31 cellular contexts compared by ENCODE assay signal in genomic region chr1:39422604-39423003, GRCh38.
DNase-seq lines count a peak whose midpoint lies in the region; ATAC-seq, FAIRE-seq and TF ChIP-seq lines count a peak whose summit lies in the region.
"Had no signal": no experiment of that assay in that cellular context is flagged by ENCODE, and none has a peak within 500 bp of the region (broad histone marks: within the 10 kb centered on the region; RNA-seq: fewer than 3 reads in every experiment).

No MANE protein-coding gene starts in this region.

- H3K4me1 Mint-ChIP-seq in activated T-cell treated with anti-CD3 and anti-CD28 coated beads, Interleukin-2, amount 50 U/mL, for 4 hours (ENCODE audit: low read depth) = peaks cover 14% of the 10 kb centered on the region
- peaks cover 2 to 9% (median 6%) of the 10 kb centered on the region in 3 donors for H3K4me1 Mint-ChIP-seq in IgD-negative memory B cell
- peaks cover 36% of the 10 kb centered on the region for H3K4me1 Mint-ChIP-seq in activated T-helper 17 cell treated with anti-CD3 and anti-CD28 coated beads, Interleukin-2, amount 50 U/mL, for 72 hours

- peaks cover 32 to 77% of the 10 kb centered on the region in 2 donors for H3K4me1 ChIP-seq in thoracic aorta (ENCODE audit: control insufficient read depth in 1 of 2, low read depth in 2 of 2)
- H3K4me1 ChIP-seq: BE2C, Peyer's patch had no signal

- H3K36me3 Mint-ChIP-seq in activated T-cell treated with anti-CD3 and anti-CD28 coated beads, Interleukin-2, amount 50 U/mL, for 4 hours (ENCODE audit: insufficient read depth) = peaks cover 43% of the 10 kb centered on the region
- peaks cover 7% of the 10 kb centered on the region for H3K36me3 Mint-ChIP-seq in IgD-negative memory B cell
- peaks cover 93% of the 10 kb centered on the region for H3K36me3 Mint-ChIP-seq in activated T-helper 17 cell treated with anti-CD3 and anti-CD28 coated beads, Interleukin-2, amount 50 U/mL, for 72 hours (ENCODE audit: low read depth)

- H3K27me3 ChIP-seq in thoracic aorta (replicated peaks; ENCODE audit: insufficient read depth) = no peaks in the 10 kb centered on the region
- H3K27me3 ChIP-seq: BE2C, brain microvascular endothelial cell, left lung, ovary, Peyer's patch, testis, uterus had no signal

- no peaks in the 10 kb centered on the region for H3K9me3 Mint-ChIP-seq in activated T-cell treated with anti-CD3 and anti-CD28 coated beads, Interleukin-2, amount 50 U/mL, for 4 hours
- H3K9me3 Mint-ChIP-seq in IgD-negative memory B cell = no peaks in the 10 kb centered on the region
- no peaks in the 10 kb centered on the region for H3K9me3 Mint-ChIP-seq in activated T-helper 17 cell treated with anti-CD3 and anti-CD28 coated beads, Interleukin-2, amount 50 U/mL, for 72 hours
- H3K9me3 Mint-ChIP-seq: activated T-helper 1 cell treated with anti-CD3 and anti-CD28 coated beads, Interleukin-12 subunit alpha, Interleukin-12 subunit beta, Interleukin-2, Interleukin-4 antibody, amounts not matched to agents 30 ng/mL and 10 ng/mL and 1 ng/mL, durations not matched to agents 14 hours and 24 hours and 36 hours; endodermal cell; memory B cell; neural crest cell; stimulated activated memory B cell treated with anti-CD40 and anti-IgM and Interleukin-4, amounts not matched to agents 10 μg/mL and 1 μg/mL and 100 μg/mL, for 72 hours had no signal

- no peak for TF ChIP-seq CTCF in thoracic aorta (IDR thresholded peaks at IDR 0.05)

- DNase-seq in activated T-cell treated with anti-CD3 and anti-CD28 coated beads, Interleukin-2, amount 50 U/mL, for 4 hours = no peak
- no peak for DNase-seq in activated T-cell treated with anti-CD3 and anti-CD28 coated beads, Interleukin-2, amount 50 U/mL, for 1 hour
- DNase-seq in thoracic aorta (ENCODE audit: low spot score) (no peak), HTR-8/SVneo (ENCODE audit: insufficient read length, low spot score) (no peak)
- DNase-seq: activated naive CD4-positive, alpha-beta T cell treated with anti-CD3 and anti-CD28 coated beads, Interleukin-2, amount 50 U/mL, for 16 hours; amniotic stem cell; BE2C; brain microvascular endothelial cell; cerebellar nuclear complex; dermis blood vessel endothelial cell; DMS53; endodermal cell; head of caudate nucleus; islet precursor cell; left lung; NCI-H2029; NCI-H345; ovary; Peyer's patch; retina; SHP77 treated with DMSO at 0.1 percent for 48 hours; testis; uterus had no signal

- H3K27me3 Mint-ChIP-seq in activated T-cell treated with anti-CD3 and anti-CD28 coated beads, Interleukin-2, amount 50 U/mL, for 4 hours (ENCODE audit: low read depth) = no peaks in the 10 kb centered on the region
- H3K27me3 Mint-ChIP-seq in IgD-negative memory B cell = no peaks in the 10 kb centered on the region
- H3K27me3 Mint-ChIP-seq in activated T-helper 17 cell treated with anti-CD3 and anti-CD28 coated beads, Interleukin-2, amount 50 U/mL, for 72 hours = no peaks in the 10 kb centered on the region
- H3K27me3 Mint-ChIP-seq: memory B cell; stimulated activated memory B cell treated with anti-CD40 and anti-IgM and Interleukin-4, amounts not matched to agents 10 μg/mL and 1 μg/mL and 100 μg/mL, for 72 hours had no signal

- H3K27ac Mint-ChIP-seq in IgD-negative memory B cell = peak overlapping the region in 2 of 3 donors; percentile 2 to 56
- peak overlapping the region; percentile 7 for H3K27ac Mint-ChIP-seq in activated T-helper 17 cell treated with anti-CD3 and anti-CD28 coated beads, Interleukin-2, amount 50 U/mL, for 72 hours
- H3K27ac Mint-ChIP-seq: activated T-helper 1 cell treated with anti-CD3 and anti-CD28 coated beads, Interleukin-12 subunit alpha, Interleukin-12 subunit beta, Interleukin-2, Interleukin-4 antibody, amounts not matched to agents 30 ng/mL and 10 ng/mL and 1 ng/mL, durations not matched to agents 14 hours and 24 hours and 36 hours; endodermal cell; memory B cell; stimulated activated memory B cell treated with anti-CD40 and anti-IgM and Interleukin-4, amounts not matched to agents 10 μg/mL and 1 μg/mL and 100 μg/mL, for 72 hours had no signal

- H3K9me3 ChIP-seq in thoracic aorta = no peaks in the 10 kb centered on the region
- H3K9me3 ChIP-seq: BE2C, left lung, ovary, Peyer's patch, testis, uterus had no signal

- H3K27ac ChIP-seq in thoracic aorta = peak overlapping the region; percentile 3 to 50
- H3K27ac ChIP-seq: brain microvascular endothelial cell, left lung, ovary, Peyer's patch, testis, uterus had no signal

- no peak overlapping the region for H3K4me3 ChIP-seq in thoracic aorta
- H3K4me3 ChIP-seq: left lung, ovary, Peyer's patch, testis, uterus had no signal

- no peak for FAIRE-seq in HTR-8/SVneo (lab: Jason Lieb, UNC)

- ATAC-seq in activated T-cell treated with anti-CD3 and anti-CD28 coated beads, Interleukin-2, amount 50 U/mL, for 4 hours = peak; percentile 48 to 73
- peak; percentile 82 for ATAC-seq in activated T-helper 17 cell treated with anti-CD3 and anti-CD28 coated beads, Interleukin-2, amount 50 U/mL, for 72 hours (replicated peaks)
- ATAC-seq in thoracic aorta (ENCODE audit: insufficient number of reproducible peaks, low FRiP score, low read depth) (no peak), HG03175 (IDR thresholded peaks at IDR 0.05; ENCODE audit: unreplicated experiment) (no peak)
- ATAC-seq: esophagus mucosa; left lung; stimulated activated memory B cell treated with anti-CD40 and anti-IgM and Interleukin-4, amounts not matched to agents 10 μg/mL and 1 μg/mL and 100 μg/mL, for 72 hours had no signal

- peaks cover 13% of the 10 kb centered on the region for H3K36me3 ChIP-seq in thoracic aorta
- H3K36me3 ChIP-seq: BE2C, ovary, uterus had no signal

- no peak overlapping the region for H3K4me3 Mint-ChIP-seq in activated T-cell treated with anti-CD3 and anti-CD28 coated beads, Interleukin-2, amount 50 U/mL, for 4 hours
- H3K4me3 Mint-ChIP-seq in IgD-negative memory B cell = no peak overlapping the region
- no peak overlapping the region for H3K4me3 Mint-ChIP-seq in activated T-helper 17 cell treated with anti-CD3 and anti-CD28 coated beads, Interleukin-2, amount 50 U/mL, for 72 hours
- H3K4me3 Mint-ChIP-seq: activated T-helper 1 cell treated with anti-CD3 and anti-CD28 coated beads, Interleukin-12 subunit alpha, Interleukin-12 subunit beta, Interleukin-2, Interleukin-4 antibody, amounts not matched to agents 30 ng/mL and 10 ng/mL and 1 ng/mL, durations not matched to agents 14 hours and 24 hours and 36 hours; endodermal cell; memory B cell; neural crest cell; stimulated activated memory B cell treated with anti-CD40 and anti-IgM and Interleukin-4, amounts not matched to agents 10 μg/mL and 1 μg/mL and 100 μg/mL, for 72 hours had no signal

Comparison
In these comparisons a context has a peak if more than half of its experiments do, and no peak if none do; other contexts are left out.
1. ATAC-seq: peak in activated T-cell treated with anti-CD3 and anti-CD28 coated beads, Interleukin-2, amount 50 U/mL, for 4 hours (2 of 2) and activated T-helper 17 cell treated with anti-CD3 and anti-CD28 coated beads, Interleukin-2, amount 50 U/mL, for 72 hours (single experiment); none in thoracic aorta (single experiment) and HG03175 (single experiment).